9 cellular contexts compared by ENCODE assay signal in genomic region chr15:51281368-51281967, GRCh38. TPM values are rescaled to one million over a fixed set of nuclear protein-coding genes. Genes with fewer than 3 reads are reported as not detected.
DNase-seq lines count a peak whose midpoint lies in the region; ATAC-seq and TF ChIP-seq lines count a peak whose summit lies in the region.
"Had no signal": no experiment of that assay in that cellular context is flagged by ENCODE, and none has a peak within 500 bp of the region (broad histone marks: within the 10 kb centered on the region; RNA-seq: fewer than 3 reads in every experiment).

No MANE protein-coding gene starts in this region.

- TF ChIP-seq RAD21 in liver (IDR thresholded peaks at IDR 0.05) = peak; percentile 73 to 81

- peak overlapping the region in 1 of 2 donors; percentile 16 for H3K27ac ChIP-seq in coronary artery
- H3K27ac ChIP-seq in liver (ENCODE audit: low read depth in 1 of 2, low read length in 2 of 2) = no peak overlapping the region
- no peak overlapping the region for H3K27ac ChIP-seq in upper lobe of left lung

- no peak overlapping the region for H3K27ac Mint-ChIP-seq in HFFc6
- H3K27ac Mint-ChIP-seq: CD4-positive, CD25-positive, alpha-beta regulatory T cell had no signal

- TF ChIP-seq CTCF in HFFc6 (IDR thresholded peaks at IDR 0.05) (peak; percentile 80), coronary artery (IDR thresholded peaks at IDR 0.05) (peak; percentile 58), liver (IDR thresholded peaks at IDR 0.05; ENCODE audit: low read depth, low read length, missing input control) (peak; percentile 47), upper lobe of left lung (IDR thresholded peaks at IDR 0.05) (peak; percentile 28 to 67 (median 60))

- H3K9ac ChIP-seq in NT2/D1 (ENCODE audit: insufficient read length, low read depth) = no peak overlapping the region
- H3K9ac ChIP-seq in liver (ENCODE audit: low read depth in 1 of 2, low read length in 2 of 2) = no peak overlapping the region

- no peaks in the 10 kb centered on the region for H3K9me3 Mint-ChIP-seq in HFFc6
- H3K9me3 Mint-ChIP-seq: CD4-positive, CD25-positive, alpha-beta regulatory T cell had no signal

- no peak overlapping the region for H3K4me3 Mint-ChIP-seq in HFFc6
- H3K4me3 Mint-ChIP-seq: CD4-positive, CD25-positive, alpha-beta regulatory T cell had no signal

- TF ChIP-seq EP300 in upper lobe of left lung (IDR thresholded peaks at IDR 0.05) = no peak

- peak; percentile 84 to 87 for ATAC-seq in upper lobe of left lung (ENCODE audit: low FRiP score in 2 of 2)

- H3K27me3 ChIP-seq in NT2/D1 (ENCODE audit: insufficient read depth, insufficient read length) (no peaks in the 10 kb centered on the region), liver (ENCODE audit: control insufficient read depth in 4 of 4, insufficient read depth in 4 of 4, low read length in 3 of 4) (no peaks in the 10 kb centered on the region), upper lobe of left lung (no peaks in the 10 kb centered on the region)

- H3K9me3 ChIP-seq in NT2/D1 (ENCODE audit: insufficient read depth, low read length) = no peaks in the 10 kb centered on the region
- no peaks in the 10 kb centered on the region for H3K9me3 ChIP-seq in liver (ENCODE audit: control insufficient read depth in 4 of 4, low read length in 3 of 4)
- H3K9me3 ChIP-seq in upper lobe of left lung = no peaks in the 10 kb centered on the region

- H3K4me1 ChIP-seq in NT2/D1 (ENCODE audit: insufficient read depth, insufficient read length) (no peaks in the 10 kb centered on the region), liver (ENCODE audit: control insufficient read depth in 4 of 4, insufficient read depth in 4 of 4, low read length in 3 of 4) (no peaks in the 10 kb centered on the region), upper lobe of left lung (peaks cover 0 to 15% (median 0%) of the 10 kb centered on the region in 4 donors)

- H3K36me3 ChIP-seq in NT2/D1 (ENCODE audit: insufficient read depth, insufficient read length, low read length) = no peaks in the 10 kb centered on the region
- no peaks in the 10 kb centered on the region for H3K36me3 ChIP-seq in liver (ENCODE audit: control insufficient read depth in 4 of 4, insufficient read depth in 3 of 4, low read depth in 1 of 4, low read length in 3 of 4)
- H3K36me3 ChIP-seq in upper lobe of left lung = no peaks in the 10 kb centered on the region

- H3K36me3 Mint-ChIP-seq in HFFc6 (ENCODE audit: low read depth) = no peaks in the 10 kb centered on the region
- H3K36me3 Mint-ChIP-seq: CD4-positive, CD25-positive, alpha-beta regulatory T cell had no signal

- peaks cover 12% of the 10 kb centered on the region; the same call in 1 of the 2 replicates for H3K4me1 Mint-ChIP-seq in HFFc6 (ENCODE audit: low read depth)

- H3K4me3 ChIP-seq in NT2/D1 (ENCODE audit: insufficient read length, low read depth) = no peak overlapping the region
- H3K4me3 ChIP-seq in coronary artery = no peak overlapping the region
- no peak overlapping the region for H3K4me3 ChIP-seq in liver (ENCODE audit: low read depth in 1 of 3, low read length in 3 of 3)
- no peak overlapping the region for H3K4me3 ChIP-seq in upper lobe of left lung

- TF ChIP-seq POLR2A in upper lobe of left lung (IDR thresholded peaks at IDR 0.05) = no peak

- peak; percentile 57 to 80 for DNase-seq in NCI-H2081 (lab: John Stamatoyannopoulos, UW)
- no peak for DNase-seq in NCI-H2081 treated with DMSO at 0.1 percent for 48 hours (lab: John Stamatoyannopoulos, UW)
- DNase-seq in HFFc6 = peak; percentile 24
- peak; percentile 27 for DNase-seq in NT2/D1 (ENCODE audit: low read depth, low spot score)
- no peak for DNase-seq in coronary artery (ENCODE audit: low spot score)
- peak in 1 of 2 donors; percentile 68 for DNase-seq in upper lobe of left lung
- no peak for DNase-seq in effector CD8-positive, alpha-beta T cell (lab: John Stamatoyannopoulos, UW)

- peaks cover 32% of the 10 kb centered on the region for H3K27me3 Mint-ChIP-seq in HFFc6 (ENCODE audit: insufficient read depth)

- 45% methylated on average over 4 of the region's 4 CpGs for WGBS in liver
- 0 to 34% methylated on average over 1 to 4 of the region's 4 CpGs for WGBS in upper lobe of left lung, 2 donors

TF ChIP-seq in liver, 16 proteins besides CTCF, POLR2A, EP300 and RAD21:
- no peak for TF ChIP-seq FOXA2 (IDR thresholded peaks at IDR 0.05)
- TF ChIP-seq ATF3 (IDR thresholded peaks at IDR 0.05) = no peak
- TF ChIP-seq HNF4G (IDR thresholded peaks at IDR 0.05) = no peak
- TF ChIP-seq RXRA (IDR thresholded peaks at IDR 0.05) = no peak
- no peak for TF ChIP-seq JUND (IDR thresholded peaks at IDR 0.05)
- TF ChIP-seq ZBTB33 (IDR thresholded peaks at IDR 0.05) = no peak
- TF ChIP-seq, protein P1, sequence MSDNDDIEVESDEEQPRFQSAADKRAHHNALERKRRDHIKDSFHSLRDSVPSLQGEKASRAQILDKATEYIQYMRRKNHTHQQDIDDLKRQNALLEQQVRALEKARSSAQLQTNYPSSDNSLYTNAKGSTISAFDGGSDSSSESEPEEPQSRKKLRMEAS (IDR thresholded peaks at IDR 0.05) = no peak
- no peak for TF ChIP-seq HNF4A (conservative IDR thresholded peaks at IDR 0.05)
- TF ChIP-seq NR2F2 (IDR thresholded peaks at IDR 0.05) = no peak
- TF ChIP-seq EGR1 (IDR thresholded peaks at IDR 0.05; ENCODE audit: low read depth in 2 of 2) = no peak
- no peak for TF ChIP-seq GABPA (IDR thresholded peaks at IDR 0.05 in 1 of 2, conservative IDR thresholded peaks at IDR 0.05 in 1 of 2)
- TF ChIP-seq FOXA1 (IDR thresholded peaks at IDR 0.05) = no peak
- TF ChIP-seq SP1 (IDR thresholded peaks at IDR 0.05) = no peak
- no peak for TF ChIP-seq YY1 (IDR thresholded peaks at IDR 0.05)
- no peak for TF ChIP-seq REST (IDR thresholded peaks at IDR 0.05)
- TF ChIP-seq TAF1 (conservative IDR thresholded peaks at IDR 0.05) = no peak
TF ChIP-seq in liver: peak in this region for 0.

RNA-seq across cellular contexts. Expression of gene CYP19A1, which starts 56.9 kb away (rescaled TPM):
- under 1 TPM in 1 of 6 experiments, not detected in 5; 0.57 TPM for total RNA-seq in HFFc6 (2021; fragmentation: NEBNext Ultra II Directional; extraction: Animal tissue kit (Norgen Biotek cat#: 25700))
- total RNA-seq in liver (100 to 1,000 TPM in 1 of 2 donors, under 1 TPM in 1; 0.50 to 124 TPM), upper lobe of left lung (1 to 10 TPM in 2 of 6 donors, under 1 TPM in 2, not detected in 2; 0.52 to 8.4 (median 1.0) TPM)
- under 1 TPM in 1 of 2 donors, not detected in 1; 0.03 TPM for polyA plus RNA-seq in liver
- polyA plus RNA-seq: CD4-positive, CD25-positive, alpha-beta regulatory T cell had no signal

RNA-seq across cellular contexts. Expression of gene GLDN, which starts 60.0 kb away (rescaled TPM):
- not detected for total RNA-seq in HFFc6 (2021; fragmentation: NEBNext Ultra II Directional; extraction: Animal tissue kit (Norgen Biotek cat#: 25700))
- total RNA-seq in liver (1 to 10 TPM in 1 of 2 donors, under 1 TPM in 1; 0.50 to 1.4 TPM), upper lobe of left lung (10 to 100 TPM; 21.3 to 84.2 (median 46.5) TPM)
- polyA plus RNA-seq in liver = under 1 TPM; 0.15 to 0.16 TPM
- total RNA-seq: CD4-positive, CD25-positive, alpha-beta regulatory T cell had no signal
- polyA plus RNA-seq: CD4-positive, CD25-positive, alpha-beta regulatory T cell had no signal

Comparison
In these comparisons a context has a peak if more than half of its experiments do, and no peak if none do; other contexts are left out.
1. DNase-seq: peak in NCI-H2081 (2 of 2), HFFc6 (single experiment) and NT2/D1 (single experiment); none in NCI-H2081 treated with DMSO at 0.1 percent for 48 hours (single experiment), coronary artery (single experiment) and effector CD8-positive, alpha-beta T cell (single experiment).
2. RNA of gene GLDN, which starts 60.0 kb away (total RNA-seq): 21.3 to 84.2 TPM in upper lobe of left lung; 0.50 to 1.4 TPM in liver and not detected in HFFc6; every median in the first group is over 4 times any median in the second.
3. Peak in every context shown above with its lines, with median percentiles within 50 percentile points of each other: CTCF ChIP-seq.